ENCODE assay signal across 8 cellular contexts in genomic region chr2:201450910-201451329, GRCh38. TPM values are rescaled to one million over a fixed set of nuclear protein-coding genes. Genes with fewer than 3 reads are reported as not detected.
DNase-seq lines count a peak whose midpoint lies in the region; ATAC-seq and TF ChIP-seq lines count a peak whose summit lies in the region.

No MANE protein-coding gene starts in this region.

- H4K20me1 ChIP-seq in neural progenitor cell (ENCODE audit: low read depth): peaks cover 7% of the 10 kb centered on the region

- H3K9ac ChIP-seq in neural progenitor cell: peak overlapping the region; percentile 56

- peaks cover 18% of the 10 kb centered on the region for H3K79me2 ChIP-seq in neural progenitor cell (ENCODE audit: low read depth)

- DNase-seq in T-helper 1 cell (no peak), RPMI8226 (peak; percentile 43), neural progenitor cell (ENCODE audit: low spot score) (peak; percentile 45), KBM-7 (no peak)

- H3K27me3 ChIP-seq in esophagus (ENCODE audit: control insufficient read depth in 1 of 2, insufficient read depth in 2 of 2, low read length in 2 of 2) (no peaks in the 10 kb centered on the region), neural progenitor cell (peaks cover 6% of the 10 kb centered on the region)

- H3F3A ChIP-seq in neural progenitor cell (ENCODE audit: low read depth): peaks cover 16% of the 10 kb centered on the region

- peaks cover 51% of the 10 kb centered on the region for H3K4me1 Mint-ChIP-seq in T-helper 1 cell treated with Interleukin-12 subunit alpha and Interleukin-12 subunit beta and Interleukin-4 antibody, amounts not matched to agents 30 μg/mL and 1 μg/mL, for 36 hours (ENCODE audit: low read depth)
- H3K4me1 Mint-ChIP-seq in neural progenitor cell: peaks cover 22% of the 10 kb centered on the region

- no peak for TF ChIP-seq CTCF in neural progenitor cell (IDR thresholded peaks at IDR 0.05)

- H3K36me3 Mint-ChIP-seq in T-helper 1 cell treated with Interleukin-12 subunit alpha and Interleukin-12 subunit beta and Interleukin-4 antibody, amounts not matched to agents 30 μg/mL and 1 μg/mL, for 36 hours (ENCODE audit: low read depth): peaks cover 18% of the 10 kb centered on the region
- no peaks in the 10 kb centered on the region for H3K36me3 Mint-ChIP-seq in neural progenitor cell

- H3K27ac Mint-ChIP-seq in T-helper 1 cell treated with Interleukin-12 subunit alpha and Interleukin-12 subunit beta and Interleukin-4 antibody, amounts not matched to agents 30 μg/mL and 1 μg/mL, for 36 hours: peak overlapping the region; percentile 95
- H3K27ac Mint-ChIP-seq in neural progenitor cell: no peak overlapping the region

- 0% methylated on average over 23 of the region's 23 CpGs for WGBS in esophagus, 2 donors

- H3K4me3 Mint-ChIP-seq in T-helper 1 cell treated with Interleukin-12 subunit alpha and Interleukin-12 subunit beta and Interleukin-4 antibody, amounts not matched to agents 30 μg/mL and 1 μg/mL, for 36 hours: peak overlapping the region; percentile 94
- H3K4me3 Mint-ChIP-seq in neural progenitor cell: peak overlapping the region; percentile 95

- peak overlapping the region; percentile 88 to 93 for H3K4me3 ChIP-seq in esophagus (ENCODE audit: low read depth in 1 of 2, low read length in 2 of 2)
- peak overlapping the region; percentile 92 for H3K4me3 ChIP-seq in neural progenitor cell

- H3K36me3 ChIP-seq in esophagus (ENCODE audit: control insufficient read depth in 2 of 2, insufficient read depth in 2 of 2, low read length in 1 of 2) (peaks cover 0 to 3% of the 10 kb centered on the region in 2 donors), neural progenitor cell (no peaks in the 10 kb centered on the region)

- in situ Hi-C loops in KBM-7 (cut with MboI; ENCODE audit: low pct_unique_long_range_greater_than_20kb, low sequenced_read_pairs): no loop called here

- peak overlapping the region; percentile 82 for H3K4me2 ChIP-seq in neural progenitor cell

- H3K27me3 Mint-ChIP-seq in T-helper 1 cell treated with Interleukin-12 subunit alpha and Interleukin-12 subunit beta and Interleukin-4 antibody, amounts not matched to agents 30 μg/mL and 1 μg/mL, for 36 hours (ENCODE audit: low read depth): peaks cover 20% of the 10 kb centered on the region
- H3K27me3 Mint-ChIP-seq in neural progenitor cell (ENCODE audit: insufficient read depth, low read depth): no peaks in the 10 kb centered on the region

- peak overlapping the region; percentile 87 to 90 for H3K27ac ChIP-seq in esophagus (ENCODE audit: low read depth in 2 of 2, low read length in 1 of 2)
- H3K27ac ChIP-seq in neural progenitor cell: no peak overlapping the region

- peak; percentile 23 for ATAC-seq in HG03045 (IDR thresholded peaks at IDR 0.05; ENCODE audit: unreplicated experiment)
- no peak for ATAC-seq in GM19463 (IDR thresholded peaks at IDR 0.05; ENCODE audit: unreplicated experiment)

- H3K9me3 ChIP-seq in esophagus (ENCODE audit: control insufficient read depth in 2 of 2, insufficient read depth in 1 of 2, low read depth in 1 of 2, low read length in 1 of 2) (no peaks in the 10 kb centered on the region), neural progenitor cell (ENCODE audit: low read depth) (no peaks in the 10 kb centered on the region)

- H3K4me1 ChIP-seq in esophagus (ENCODE audit: control insufficient read depth in 2 of 2, insufficient read depth in 2 of 2, low read length in 1 of 2): no peaks in the 10 kb centered on the region
- H3K4me1 ChIP-seq in neural progenitor cell: peaks cover 10% of the 10 kb centered on the region

- H2AFZ ChIP-seq in neural progenitor cell (replicated peaks): peak overlapping the region; percentile 95

- H3K9me3 Mint-ChIP-seq in T-helper 1 cell treated with Interleukin-12 subunit alpha and Interleukin-12 subunit beta and Interleukin-4 antibody, amounts not matched to agents 30 μg/mL and 1 μg/mL, for 36 hours: no peaks in the 10 kb centered on the region
- no peaks in the 10 kb centered on the region for H3K9me3 Mint-ChIP-seq in neural progenitor cell

RNA-seq across cellular contexts. Expression of gene TRAK2, which starts 0.3 kb away (rescaled TPM):
- 1 to 10 TPM; 5.2 to 9.3 TPM for polyA plus RNA-seq in esophagus
- 7.0 and 7.1 TPM in 2 replicates for total RNA-seq in neural progenitor cell (ENCODE audit: low replicate concordance)

RNA-seq across cellular contexts. Expression of gene STRADB, which starts 0.6 kb away (rescaled TPM):
- polyA plus RNA-seq in esophagus: 10 to 100 TPM in 1 of 2 donors, 1 to 10 TPM in 1; 7.2 to 36.8 TPM
- 64.0 and 79.4 TPM in 2 replicates for total RNA-seq in neural progenitor cell (ENCODE audit: low replicate concordance)

Comparison
In these comparisons a context has a peak if more than half of its experiments do, and no peak if none do; other contexts are left out.
1. DNase-seq: peak in RPMI8226 (single experiment) and neural progenitor cell (single experiment); none in T-helper 1 cell (0 of 5) and KBM-7 (single experiment).